In the genomic region with DNA sequence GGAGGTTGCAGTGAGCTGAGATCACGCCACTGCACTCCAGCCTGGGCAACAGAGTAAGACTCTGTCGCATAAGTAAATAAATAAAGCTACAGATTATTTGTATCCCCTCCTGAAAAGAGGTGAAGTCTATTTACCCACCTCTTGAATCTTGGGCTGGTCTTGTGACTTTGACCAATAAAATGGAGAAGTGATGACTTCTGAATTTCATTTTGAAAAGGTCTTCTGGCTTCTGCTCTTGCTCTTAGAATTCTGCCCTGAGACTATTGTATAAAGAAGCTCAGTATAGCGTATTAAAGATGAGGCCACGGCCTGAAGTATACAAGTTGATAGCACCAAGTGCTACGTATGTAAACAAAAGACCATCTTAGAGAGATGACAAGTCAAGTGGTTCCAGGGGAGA, we compare ENCODE assay signal across 22 cellular contexts.
"Had no signal": no experiment of that assay in that cellular context is flagged by ENCODE, and none has a peak within 500 bp of the region (broad histone marks: within the 10 kb centered on the region; RNA-seq: fewer than 3 reads in every experiment).

No MANE protein-coding gene starts in this region.

- H3K27me3 ChIP-seq: breast epithelium, esophagus squamous epithelium, gastrocnemius medialis, pancreas, tibial artery had no signal

- H3K27me3 Mint-ChIP-seq: activated naive CD8-positive, alpha-beta T cell treated with anti-CD3 and anti-CD28 coated beads, Interleukin-2, amount 10 ng/mL, durations not matched to agents 7 days and 5 days; central memory CD8-positive, alpha-beta T cell; stimulated activated naive CD8-positive, alpha-beta T cell treated with anti-CD3 and anti-CD28 coated beads, Interleukin-15, amount 100 ng/mL, for 72 hours had no signal

- H3K9me3 ChIP-seq: breast epithelium, esophagus squamous epithelium, gastrocnemius medialis, pancreas, tibial artery had no signal

- H3K4me1 Mint-ChIP-seq: nephron had no signal

- H3K4me3 ChIP-seq: breast epithelium, esophagus squamous epithelium, gastrocnemius medialis, pancreas, tibial artery had no signal

- H3K4me1 ChIP-seq: breast epithelium, esophagus squamous epithelium, gastrocnemius medialis, tibial artery had no signal

- H3K36me3 ChIP-seq: breast epithelium, esophagus squamous epithelium, gastrocnemius medialis, pancreas, tibial artery had no signal

- H3K4me3 Mint-ChIP-seq: activated naive CD4-positive, alpha-beta T cell treated with anti-CD3 and anti-CD28 coated beads for 36 hours; activated naive CD8-positive, alpha-beta T cell treated with anti-CD3 and anti-CD28 coated beads, Interleukin-2, amount 10 ng/mL, durations not matched to agents 7 days and 5 days; activated T-cell treated with anti-CD3 and anti-CD28 coated beads, Interleukin-2, amount 50 U/mL, for 4 hours; central memory CD8-positive, alpha-beta T cell; nephron; stimulated activated naive CD8-positive, alpha-beta T cell treated with anti-CD3 and anti-CD28 coated beads, Interleukin-15, amount 100 ng/mL, for 72 hours had no signal

- DNase-seq: activated CD4-positive, alpha-beta T cell treated with anti-CD3 and anti-CD28 coated beads for 4 hours; activated CD4-positive, alpha-beta T cell treated with anti-CD3 and anti-CD28 coated beads, Interleukin-2, amount 50 U/mL, for 48 hours; activated CD4-positive, CD25-positive, alpha-beta regulatory T cell; activated CD8-positive, alpha-beta memory T cell treated with anti-CD3 and anti-CD28 coated beads, Interleukin-2, amount 50 U/mL, for 48 hours; activated naive CD4-positive, alpha-beta T cell treated with anti-CD3 and anti-CD28 coated beads for 36 hours; activated naive CD8-positive, alpha-beta T cell treated with anti-CD3 and anti-CD28 coated beads, Interleukin-2, amount 10 ng/mL, durations not matched to agents 7 days and 5 days; activated T-cell treated with anti-CD3 and anti-CD28 coated beads, Interleukin-2, amount 50 U/mL, for 4 hours; amniotic stem cell; esophagus squamous epithelium; gastrocnemius medialis; hypothalamus; left ventricle myocardium superior; mammary epithelial cell; pancreas; right cardiac atrium; stimulated activated CD4-positive, alpha-beta T cell treated with anti-CD3 and anti-CD28 coated beads, Interleukin-4, amount 100 ng/mL, for 24 hours; stimulated activated naive CD8-positive, alpha-beta T cell treated with anti-CD3 and anti-CD28 coated beads, Interleukin-15, amount 100 ng/mL, for 72 hours; tibial artery had no signal

- H3K9me3 Mint-ChIP-seq: activated naive CD4-positive, alpha-beta T cell treated with anti-CD3 and anti-CD28 coated beads for 36 hours; activated T-cell treated with anti-CD3 and anti-CD28 coated beads, Interleukin-2, amount 50 U/mL, for 4 hours; central memory CD8-positive, alpha-beta T cell; nephron; stimulated activated naive CD8-positive, alpha-beta T cell treated with anti-CD3 and anti-CD28 coated beads, Interleukin-15, amount 100 ng/mL, for 72 hours had no signal

- FAIRE-seq: colon, pancreas had no signal

- H3K27ac Mint-ChIP-seq: activated naive CD4-positive, alpha-beta T cell treated with anti-CD3 and anti-CD28 coated beads for 36 hours; activated naive CD8-positive, alpha-beta T cell treated with anti-CD3 and anti-CD28 coated beads, Interleukin-2, amount 10 ng/mL, durations not matched to agents 7 days and 5 days; nephron; stimulated activated naive CD8-positive, alpha-beta T cell treated with anti-CD3 and anti-CD28 coated beads, Interleukin-15, amount 100 ng/mL, for 72 hours had no signal

- H3K27ac ChIP-seq: breast epithelium, esophagus squamous epithelium, gastrocnemius medialis, pancreas, tibial artery had no signal

- ATAC-seq: activated T-cell treated with anti-CD3 and anti-CD28 coated beads, Interleukin-2, amount 50 U/mL, for 4 hours; gastrocnemius medialis; left ventricle myocardium superior; pancreas; right cardiac atrium; stimulated activated naive CD8-positive, alpha-beta T cell treated with anti-CD3 and anti-CD28 coated beads, Interleukin-15, amount 100 ng/mL, for 72 hours had no signal
